13 cellular contexts compared by ENCODE assay signal in genomic region chr12:19430988-19431387, GRCh38. TPM values are rescaled to one million over a fixed set of nuclear protein-coding genes. Genes with fewer than 3 reads are reported as not detected.
A peak's percentile ranks its signal among the peaks of the same experiment; 100 is the strongest.
DNase-seq lines count a peak whose midpoint lies in the region; ATAC-seq and TF ChIP-seq lines count a peak whose summit lies in the region.
"Had no signal": no experiment of that assay in that cellular context is flagged by ENCODE, and none has a peak within 500 bp of the region (broad histone marks: within the 10 kb centered on the region; RNA-seq: fewer than 3 reads in every experiment).

No MANE protein-coding gene starts in this region.

- peak overlapping the region; percentile 50; the same call in 1 of the 2 replicates for H3K4me2 ChIP-seq in DND-41 (ENCODE audit: insufficient read depth, low read length)

- H3K36me3 ChIP-seq in DND-41 (ENCODE audit: insufficient read depth, low read length) (no peaks in the 10 kb centered on the region), iPS-20b (ENCODE audit: insufficient read depth, low read depth, low read length) (no peaks in the 10 kb centered on the region)
- no peaks in the 10 kb centered on the region for H3K36me3 ChIP-seq in naive thymus-derived CD4-positive, alpha-beta T cell (ENCODE audit: control insufficient read depth in 2 of 3, insufficient read depth in 3 of 3, low read length in 3 of 3)
- H3K36me3 ChIP-seq: esophagus muscularis mucosa, suprapubic skin had no signal

- H3K9ac ChIP-seq in DND-41 (ENCODE audit: low read depth, low read length): peak overlapping the region; percentile 50
- H3K9ac ChIP-seq in iPS-20b (ENCODE audit: low read depth, low read length): no peak overlapping the region; the same call in 1 of the 2 replicates

- ATAC-seq in DND-41 (ENCODE audit: insufficient read depth, low read depth) (no peak), HG03342 (IDR thresholded peaks at IDR 0.05; ENCODE audit: unreplicated experiment) (no peak)
- ATAC-seq in activated naive CD8-positive, alpha-beta T cell treated with anti-CD3 and anti-CD28 coated beads, Interleukin-2, amount 50 U/mL, for 24 hours: no peak
- no peak for ATAC-seq in naive thymus-derived CD4-positive, alpha-beta T cell

- H2AFZ ChIP-seq in DND-41 (ENCODE audit: low read depth, low read length): no peak overlapping the region

- 0 out of 2 replicates have a peak, but pooled peaks cover 6% of the 10 kb centered on the region for H3K79me2 ChIP-seq in DND-41 (ENCODE audit: insufficient read depth, low read length)

- H3K4me3 Mint-ChIP-seq in HFFc6: no peak overlapping the region
- no peak overlapping the region for H3K4me3 Mint-ChIP-seq in activated naive CD8-positive, alpha-beta T cell treated with anti-CD3 and anti-CD28 coated beads, Interleukin-2, amount 50 U/mL, for 24 hours
- no peak overlapping the region for H3K4me3 Mint-ChIP-seq in naive thymus-derived CD4-positive, alpha-beta T cell
- H3K4me3 Mint-ChIP-seq: CD4-positive, alpha-beta T cell had no signal

- peaks cover 3% of the 10 kb centered on the region for H3K27me3 Mint-ChIP-seq in HFFc6 (ENCODE audit: insufficient read depth)
- H3K27me3 Mint-ChIP-seq in activated naive CD8-positive, alpha-beta T cell treated with anti-CD3 and anti-CD28 coated beads, Interleukin-2, amount 50 U/mL, for 24 hours: no peaks in the 10 kb centered on the region
- no peaks in the 10 kb centered on the region for H3K27me3 Mint-ChIP-seq in naive thymus-derived CD4-positive, alpha-beta T cell
- H3K27me3 Mint-ChIP-seq: CD4-positive, alpha-beta T cell had no signal

- H3K9me3 Mint-ChIP-seq in HFFc6: 0 out of 2 replicates have a peak, but pooled peaks cover 8% of the 10 kb centered on the region
- no peaks in the 10 kb centered on the region for H3K9me3 Mint-ChIP-seq in activated naive CD8-positive, alpha-beta T cell treated with anti-CD3 and anti-CD28 coated beads, Interleukin-2, amount 50 U/mL, for 24 hours
- H3K9me3 Mint-ChIP-seq in naive thymus-derived CD4-positive, alpha-beta T cell: peaks cover 0 to 13% (median 0%) of the 10 kb centered on the region in 11 donors
- H3K9me3 Mint-ChIP-seq: CD4-positive, alpha-beta T cell had no signal

- no peaks in the 10 kb centered on the region for H3K36me3 Mint-ChIP-seq in HFFc6 (ENCODE audit: low read depth)
- no peaks in the 10 kb centered on the region for H3K36me3 Mint-ChIP-seq in activated naive CD8-positive, alpha-beta T cell treated with anti-CD3 and anti-CD28 coated beads, Interleukin-2, amount 50 U/mL, for 24 hours (ENCODE audit: low read depth)
- H3K36me3 Mint-ChIP-seq in naive thymus-derived CD4-positive, alpha-beta T cell: peaks cover 0 to 19% (median 0%) of the 10 kb centered on the region in 5 donors

- H3K9me3 ChIP-seq in DND-41 (ENCODE audit: insufficient read depth, low read length, severe bottlenecking): no peaks in the 10 kb centered on the region
- no peaks in the 10 kb centered on the region for H3K9me3 ChIP-seq in iPS-20b (ENCODE audit: insufficient read depth, low read depth, low read length)
- H3K9me3 ChIP-seq in naive thymus-derived CD4-positive, alpha-beta T cell (ENCODE audit: control insufficient read depth in 2 of 3, low read length in 3 of 3): no peaks in the 10 kb centered on the region
- H3K9me3 ChIP-seq: esophagus muscularis mucosa, suprapubic skin had no signal

- H3K27ac ChIP-seq in DND-41 (ENCODE audit: low read length) (peak overlapping the region; percentile 97), iPS-20b (ENCODE audit: low read length) (peak overlapping the region; percentile 78)
- H3K27ac ChIP-seq in naive thymus-derived CD4-positive, alpha-beta T cell (ENCODE audit: low read depth, low read length): no peak overlapping the region

- peaks cover 34% of the 10 kb centered on the region for H3K4me1 Mint-ChIP-seq in HFFc6 (ENCODE audit: low read depth)
- peaks cover 35% of the 10 kb centered on the region for H3K4me1 Mint-ChIP-seq in activated naive CD8-positive, alpha-beta T cell treated with anti-CD3 and anti-CD28 coated beads, Interleukin-2, amount 50 U/mL, for 24 hours
- H3K4me1 Mint-ChIP-seq in naive thymus-derived CD4-positive, alpha-beta T cell: peaks cover 0 to 43% (median 12%) of the 10 kb centered on the region in 7 donors

- no peaks in the 10 kb centered on the region for H4K20me1 ChIP-seq in DND-41 (ENCODE audit: insufficient read depth, low read length)

- POLR2A ChIA-PET in naive thymus-derived CD4-positive, alpha-beta T cell (lab: Charles Lee): no interaction called here

- peak overlapping the region; percentile 99 for H3K27ac Mint-ChIP-seq in HFFc6
- peak overlapping the region; percentile 96 for H3K27ac Mint-ChIP-seq in activated naive CD8-positive, alpha-beta T cell treated with anti-CD3 and anti-CD28 coated beads, Interleukin-2, amount 50 U/mL, for 24 hours
- peak overlapping the region in 1 of 9 donors; percentile 96 for H3K27ac Mint-ChIP-seq in naive thymus-derived CD4-positive, alpha-beta T cell
- H3K27ac Mint-ChIP-seq: CD4-positive, alpha-beta T cell had no signal

- no peak overlapping the region for H3K4me3 ChIP-seq in DND-41 (ENCODE audit: low read depth in 1 of 2, low read length in 2 of 2)
- H3K4me3 ChIP-seq in iPS-20b (ENCODE audit: low read length): no peak overlapping the region
- H3K4me3 ChIP-seq in naive thymus-derived CD4-positive, alpha-beta T cell (ENCODE audit: low read length): no peak overlapping the region
- H3K4me3 ChIP-seq: esophagus muscularis mucosa, suprapubic skin had no signal

- intact Hi-C loops in naive thymus-derived CD4-positive, alpha-beta T cell (cut with micrococcal nuclease): loop anchor here (10.0 kb wide), 2 partner anchors 306 to 2004 kb away; partner anchors contain the start of genes PLEKHA5 (in 1 of the 2) and PYROXD1 (in 1 of the 2)

- H3K27me3 ChIP-seq in DND-41 (ENCODE audit: insufficient read depth, low read length, poor library complexity): no peaks in the 10 kb centered on the region
- no peaks in the 10 kb centered on the region for H3K27me3 ChIP-seq in iPS-20b (ENCODE audit: insufficient read depth, low read length)
- H3K27me3 ChIP-seq in naive thymus-derived CD4-positive, alpha-beta T cell (ENCODE audit: control insufficient read depth in 2 of 2, insufficient read depth in 2 of 2, low read length in 2 of 2): no peaks in the 10 kb centered on the region
- H3K27me3 ChIP-seq: esophagus muscularis mucosa, suprapubic skin had no signal

- no peak for DNase-seq in DND-41
- peak; percentile 35 for DNase-seq in HFFc6
- no peak for DNase-seq in activated naive CD8-positive, alpha-beta T cell treated with anti-CD3 and anti-CD28 coated beads, Interleukin-2, amount 50 U/mL, for 24 hours
- DNase-seq in NCI-H2081 treated with DMSO at 0.1 percent for 48 hours (lab: John Stamatoyannopoulos, UW): no peak
- no peak for DNase-seq in naive thymus-derived CD4-positive, alpha-beta T cell
- DNase-seq: activated CD4-positive, alpha-beta T cell treated with anti-CD3 and anti-CD28 coated beads for 48 hours; activated gamma-delta T cell treated with Interleukin-2 at 50 U/mL for 16 hours; CD4-positive, alpha-beta T cell; small intestine had no signal

- CTCF ChIA-PET in naive thymus-derived CD4-positive, alpha-beta T cell (lab: Charles Lee): no interaction called here

- peaks cover 69% of the 10 kb centered on the region for H3K4me1 ChIP-seq in DND-41 (ENCODE audit: insufficient read depth, low read length)
- H3K4me1 ChIP-seq in iPS-20b (ENCODE audit: insufficient read depth, low read length): peaks cover 7% of the 10 kb centered on the region; the same call in 1 of the 2 replicates
- peaks cover 6% of the 10 kb centered on the region in 2 donors for H3K4me1 ChIP-seq in naive thymus-derived CD4-positive, alpha-beta T cell (ENCODE audit: control insufficient read depth in 2 of 2, insufficient read depth in 2 of 2, low read length in 2 of 2)

- no peak for TF ChIP-seq CTCF in DND-41 (IDR thresholded peaks at IDR 0.05; ENCODE audit: borderline replicate concordance, extremely low read depth, low read length, poor library complexity, severe bottlenecking)
- no peak for TF ChIP-seq CTCF in HFFc6 (IDR thresholded peaks at IDR 0.05)

RNA-seq across cellular contexts. Expression of gene AEBP2, which starts 8.3 kb away (rescaled TPM):
- total RNA-seq in HFFc6 (2021; fragmentation: NEBNext Ultra II Directional; extraction: Animal tissue kit (Norgen Biotek cat#: 25700)): 10 to 100 TPM; 36.8 to 43.4 (median 39.1) TPM
- 10 to 100 TPM; 49.2 to 58.7 (median 57.5) TPM for total RNA-seq in naive thymus-derived CD4-positive, alpha-beta T cell
- polyA plus RNA-seq in naive thymus-derived CD4-positive, alpha-beta T cell: 10 to 100 TPM; 11.3 to 19.5 TPM
